ENCODE assay signal across 2 cellular contexts in genomic region chr10:7622969-7623368, GRCh38.
TF ChIP-seq lines count a peak whose summit lies in the region.

No MANE protein-coding gene starts in this region.

TF ChIP-seq in GM23338, 12 proteins besides CTCF, POLR2A, EP300 and RAD21 (continued from another document):
- TF ChIP-seq ZNF462 (CRISPR knock-in tag; IDR thresholded peaks at IDR 0.05) (no peak), NANOG (IDR thresholded peaks at IDR 0.05; ENCODE audit: borderline replicate concordance) (no peak), ZNF331 (CRISPR knock-in tag; IDR thresholded peaks at IDR 0.05; ENCODE audit: low read depth) (no peak), STAT1 (IDR thresholded peaks at IDR 0.05; ENCODE audit: unreplicated experiment) (no peak), EZH2 (IDR thresholded peaks at IDR 0.05; ENCODE audit: low read depth, unreplicated experiment) (no peak), JUNB (IDR thresholded peaks at IDR 0.05; ENCODE audit: unreplicated experiment) (no peak), ZNF114 (CRISPR knock-in tag; IDR thresholded peaks at IDR 0.05) (no peak), REST (IDR thresholded peaks at IDR 0.05; ENCODE audit: unreplicated experiment) (no peak), ETS1 (IDR thresholded peaks at IDR 0.05) (no peak), EZH2phosphoT487 (IDR thresholded peaks at IDR 0.05; ENCODE audit: unreplicated experiment) (no peak), POLR2AphosphoS5 (IDR thresholded peaks at IDR 0.05; ENCODE audit: low read depth) (no peak)
TF ChIP-seq in GM23338: peak in this region for 0.

TF ChIP-seq in GM12878, 131 proteins besides CTCF, POLR2A, EP300 and RAD21 (continued from another document):
- TF ChIP-seq SMC3 (IDR thresholded peaks at IDR 0.05; ENCODE audit: borderline replicate concordance, low read length) (peak; percentile 43; the same call in 1 of the 2 replicates), RB1 (IDR thresholded peaks at IDR 0.05; ENCODE audit: borderline replicate concordance) (no peak), MEF2B (IDR thresholded peaks at IDR 0.05; ENCODE audit: partially characterized antibody, poor library complexity, severe bottlenecking) (no peak), NFYA (IDR thresholded peaks at IDR 0.05; ENCODE audit: borderline replicate concordance, low read depth, low read length) (no peak)
